Comparison of ENCODE assay signal across 8 cellular contexts in the genomic region with DNA sequence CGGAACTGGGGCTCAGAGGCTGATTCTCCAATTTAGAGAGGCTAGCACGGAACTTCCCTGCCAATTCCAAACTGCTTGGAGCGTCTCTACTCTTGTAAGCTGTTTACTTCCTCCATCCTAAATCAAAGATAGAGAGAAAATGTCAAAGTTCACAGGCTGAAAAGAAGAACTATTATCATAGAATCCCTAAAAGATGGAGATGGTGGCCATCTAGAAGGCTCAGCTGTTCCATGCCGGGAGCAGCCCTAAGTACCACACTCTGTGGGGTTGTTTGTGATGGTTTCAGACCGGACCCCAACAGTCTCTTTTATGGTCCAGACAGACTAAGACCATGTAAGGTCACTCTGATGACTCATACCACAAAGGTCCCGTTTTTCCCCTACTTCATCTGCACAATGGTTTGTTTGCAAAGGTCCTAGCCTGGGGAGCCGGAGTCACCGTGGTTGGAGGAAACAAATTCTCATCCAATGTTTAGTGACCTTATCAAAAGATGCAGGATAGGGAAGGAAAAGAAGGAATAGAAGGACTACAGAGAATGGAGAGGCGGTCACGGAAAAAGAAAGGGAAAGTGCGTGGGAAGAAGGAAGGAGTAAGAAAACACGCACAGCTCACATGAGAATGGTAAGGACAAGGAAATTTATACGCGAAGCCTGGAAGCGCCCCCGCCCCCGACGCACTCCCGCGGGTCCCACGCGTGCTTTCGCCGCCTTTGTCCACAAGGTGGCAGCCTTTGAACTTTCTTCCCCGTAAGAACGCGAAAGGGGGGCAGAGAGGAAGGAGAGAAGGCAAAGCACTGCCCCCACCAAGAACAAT. TPM values are rescaled to one million over a fixed set of nuclear protein-coding genes. Genes with fewer than 3 reads are reported as not detected.
DNase-seq lines count a peak whose midpoint lies in the region; ATAC-seq and TF ChIP-seq lines count a peak whose summit lies in the region.

No MANE protein-coding gene starts in this region.

- no peaks in the 10 kb centered on the region for H3K27me3 ChIP-seq in breast epithelium
- peaks cover 0 to 18% (median 15%) of the 10 kb centered on the region in 3 donors for H3K27me3 ChIP-seq in skeletal muscle tissue (ENCODE audit: control insufficient read depth in 3 of 3, insufficient read depth in 3 of 3, low read length in 3 of 3)

- H3K27ac Mint-ChIP-seq in T-helper 2 cell treated with Interferon-gamma antibody and Interleukin-4, amounts not matched to agents 5 μg/mL and 100 μg/mL, for 36 hours: no peak overlapping the region
- peak overlapping the region in 1 of 6 donors; percentile 35 for H3K27ac Mint-ChIP-seq in immature natural killer cell

- H3K9me3 ChIP-seq in breast epithelium (no peaks in the 10 kb centered on the region), skeletal muscle tissue (ENCODE audit: control insufficient read depth in 3 of 3, low read length in 3 of 3) (no peaks in the 10 kb centered on the region)

- DNase-seq in NCI-H1092 treated with DMSO at 0.1 percent for 48 hours (lab: John Stamatoyannopoulos, UW) (peak; percentile 71), NCI-H1092 (lab: John Stamatoyannopoulos, UW) (no peak), breast epithelium (ENCODE audit: low spot score in 2 of 2) (peak in 1 of 2 donors; percentile 35), immature natural killer cell (peak; percentile 11 to 26 (median 17))
- DNase-seq in T-helper 2 cell treated with Interferon-gamma antibody and Interleukin-4, amounts not matched to agents 5 μg/mL and 100 μg/mL, for 36 hours (ENCODE audit: low spot score): no peak

- no peaks in the 10 kb centered on the region for H3K9me3 Mint-ChIP-seq in T-helper 2 cell treated with Interferon-gamma antibody and Interleukin-4, amounts not matched to agents 5 μg/mL and 100 μg/mL, for 36 hours
- H3K9me3 Mint-ChIP-seq in immature natural killer cell: peaks cover 0 to 2% (median 0%) of the 10 kb centered on the region in 6 donors

- no peaks in the 10 kb centered on the region for H3K4me1 ChIP-seq in breast epithelium
- peaks cover 21 to 24% (median 22%) of the 10 kb centered on the region in 3 donors for H3K4me1 ChIP-seq in skeletal muscle tissue (ENCODE audit: control insufficient read depth in 3 of 3, insufficient read depth in 3 of 3, low read length in 3 of 3)

- H3K4me3 ChIP-seq in breast epithelium (peak overlapping the region; percentile 61 to 95 (median 69)), skeletal muscle tissue (ENCODE audit: low read length in 3 of 3) (peak overlapping the region; percentile 77 to 86 (median 82))

- peak overlapping the region; percentile 79 for H3K4me3 Mint-ChIP-seq in T-helper 2 cell treated with Interferon-gamma antibody and Interleukin-4, amounts not matched to agents 5 μg/mL and 100 μg/mL, for 36 hours
- H3K4me3 Mint-ChIP-seq in immature natural killer cell: peak overlapping the region; percentile 71 to 88 (median 79)

- ATAC-seq in GM18858 (IDR thresholded peaks at IDR 0.05; ENCODE audit: unreplicated experiment): no peak

- no peaks in the 10 kb centered on the region for H3K36me3 Mint-ChIP-seq in T-helper 2 cell treated with Interferon-gamma antibody and Interleukin-4, amounts not matched to agents 5 μg/mL and 100 μg/mL, for 36 hours (ENCODE audit: low read depth)
- no peaks in the 10 kb centered on the region for H3K36me3 Mint-ChIP-seq in immature natural killer cell

- TF ChIP-seq CTCF in LNCAP (IDR thresholded peaks at IDR 0.05) (peak; percentile 63), breast epithelium (IDR thresholded peaks at IDR 0.05) (peak; percentile 78 to 82 (median 81))

- intact Hi-C loops in breast epithelium (cut with DNase I; ENCODE audit: low total_unique reads): loop anchor here (10.0 kb wide), 1 partner anchor 292 kb away; no protein-coding TSS in a partner anchor

- H3K36me3 ChIP-seq in breast epithelium: no peaks in the 10 kb centered on the region
- no peaks in the 10 kb centered on the region for H3K36me3 ChIP-seq in skeletal muscle tissue (ENCODE audit: control insufficient read depth in 3 of 3, insufficient read depth in 3 of 3, low read length in 3 of 3)

- H3K27ac ChIP-seq in breast epithelium (peak overlapping the region; percentile 76 to 92), skeletal muscle tissue (ENCODE audit: low read depth, low read length) (peak overlapping the region; percentile 65)

- H3K4me1 Mint-ChIP-seq in T-helper 2 cell treated with Interferon-gamma antibody and Interleukin-4, amounts not matched to agents 5 μg/mL and 100 μg/mL, for 36 hours (ENCODE audit: low read depth): peaks cover 8% of the 10 kb centered on the region
- peaks cover 14 to 15% of the 10 kb centered on the region in 2 donors for H3K4me1 Mint-ChIP-seq in immature natural killer cell

- H3K9ac ChIP-seq in skeletal muscle tissue (ENCODE audit: low read depth in 1 of 3, low read length in 3 of 3): peak overlapping the region in 2 of 3 donors; percentile 76 to 77

- peaks cover 65% of the 10 kb centered on the region for H3K27me3 Mint-ChIP-seq in T-helper 2 cell treated with Interferon-gamma antibody and Interleukin-4, amounts not matched to agents 5 μg/mL and 100 μg/mL, for 36 hours (ENCODE audit: low read depth)
- peaks cover 17 to 28% (median 18%) of the 10 kb centered on the region in 3 donors for H3K27me3 Mint-ChIP-seq in immature natural killer cell (ENCODE audit: low read depth in 3 of 3)

- TF ChIP-seq POLR2A in breast epithelium (IDR thresholded peaks at IDR 0.05): no peak

RNA-seq across cellular contexts. Expression of a gene that starts 0.5 kb away (rescaled TPM):
- total RNA-seq in breast epithelium (10 to 100 TPM; 52.7 to 72.8 (median 68.8) TPM), skeletal muscle tissue (86.6 TPM)
- polyA plus RNA-seq in immature natural killer cell: not detected

RNA-seq across cellular contexts. Expression of a gene that starts 38.1 kb away (rescaled TPM):
- total RNA-seq in breast epithelium (not detected), skeletal muscle tissue (not detected)
- not detected for polyA plus RNA-seq in immature natural killer cell

RNA-seq across cellular contexts. Expression of a gene that starts 59.8 kb away (rescaled TPM):
- total RNA-seq in breast epithelium: not detected
- polyA plus RNA-seq in immature natural killer cell: not detected
- total RNA-seq in skeletal muscle tissue: not detected

Comparison
In these comparisons a context has a peak if more than half of its experiments do, and no peak if none do; other contexts are left out.
1. DNase-seq: peak in NCI-H1092 treated with DMSO at 0.1 percent for 48 hours (single experiment) and immature natural killer cell (3 of 3); none in NCI-H1092 (single experiment) and T-helper 2 cell treated with Interferon-gamma antibody and Interleukin-4, amounts not matched to agents 5 μg/mL and 100 μg/mL, for 36 hours (single experiment).